Comparison of ENCODE assay signal across 8 cellular contexts in genomic region chr2:131092409-131093065, GRCh38. TPM values are rescaled to one million over a fixed set of nuclear protein-coding genes. Genes with fewer than 3 reads are reported as not detected.
DNase-seq lines count a peak whose midpoint lies in the region; ATAC-seq, FAIRE-seq and TF ChIP-seq lines count a peak whose summit lies in the region.

No MANE protein-coding gene starts in this region.

- peaks cover 23% of the 10 kb centered on the region for H3K36me3 ChIP-seq in ectodermal cell (ENCODE audit: control insufficient read depth, insufficient read depth, low read length)

- H3K27me3 Mint-ChIP-seq in neural crest cell (ENCODE audit: low read depth), result no peaks in the 10 kb centered on the region

- H3K36me3 Mint-ChIP-seq in neural crest cell (ENCODE audit: low read depth), result peaks cover 9% of the 10 kb centered on the region

- H3K9me3 Mint-ChIP-seq in neural crest cell, result no peaks in the 10 kb centered on the region

- H3K27ac ChIP-seq in ectodermal cell (ENCODE audit: insufficient read depth, low read depth, low read length, poor library complexity, severe bottlenecking), result peak overlapping the region; percentile 97

- peak; percentile 21 for FAIRE-seq in RCC 7860 (lab: Jason Lieb, UNC)

- H3K4me3 ChIP-seq in GM12875 (ENCODE audit: low read depth, low read length), result peak overlapping the region; percentile 68
- peak overlapping the region; percentile 59 for H3K4me3 ChIP-seq in ectodermal cell (ENCODE audit: insufficient read depth, low read depth, low read length)

- peaks cover 14% of the 10 kb centered on the region for H3K4me1 Mint-ChIP-seq in neural crest cell

- peak overlapping the region; percentile 91 for H3K4me3 Mint-ChIP-seq in neural crest cell

- ATAC-seq in HG03025 (IDR thresholded peaks at IDR 0.05; ENCODE audit: low FRiP score, unreplicated experiment), result no peak
- no peak for ATAC-seq in HG03095 (IDR thresholded peaks at IDR 0.05; ENCODE audit: unreplicated experiment)

- DNase-seq in RCC 7860 (ENCODE audit: low spot score), result no peak
- DNase-seq in neural crest cell (ENCODE audit: low read depth, low spot score), result no peak
- no peak for DNase-seq in NCI-H2171 treated with DMSO at 0.1 percent for 48 hours (lab: John Stamatoyannopoulos, UW)
- DNase-seq in cerebellum (ENCODE audit: low spot score), result no peak

- H3K9me3 ChIP-seq in ectodermal cell (ENCODE audit: control insufficient read depth, low read length), result no peaks in the 10 kb centered on the region

- H3K27ac Mint-ChIP-seq in neural crest cell (ENCODE audit: unreplicated experiment), result peak overlapping the region; percentile 62

- TF ChIP-seq CTCF in GM12875 (IDR thresholded peaks at IDR 0.05; ENCODE audit: borderline replicate concordance, insufficient read depth, low read depth, low read length) (no peak), neural crest cell (conservative IDR thresholded peaks at IDR 0.05) (no peak)

- no peaks in the 10 kb centered on the region for H3K27me3 ChIP-seq in ectodermal cell (ENCODE audit: control insufficient read depth, insufficient read depth, low read length, poor library complexity, severe bottlenecking)

- WGBS in ectodermal cell, 2 experiments, result 2 to 3% methylated on average over 34 to 36 of the region's 36 CpGs

- no peaks in the 10 kb centered on the region for H3K4me1 ChIP-seq in ectodermal cell (ENCODE audit: control insufficient read depth, insufficient read depth, low read length)

RNA-seq across cellular contexts. Expression of gene FAM168B, which starts 0.7 kb away (rescaled TPM):
- polyA plus RNA-seq in ectodermal cell (2013, experiment 1 of 4), result 72.2 TPM
- 69.3 TPM for polyA plus RNA-seq in ectodermal cell (2013, experiment 2 of 4)
- 66.3 TPM for polyA plus RNA-seq in ectodermal cell (2013, experiment 3 of 4)
- 76.0 TPM for polyA plus RNA-seq in ectodermal cell (2013, experiment 4 of 4)
- total RNA-seq in neural crest cell (154 and 159 TPM in 2 replicates), cerebellum (105 TPM)

RNA-seq across cellular contexts. Expression of gene PLEKHB2, which starts 12.6 kb away (rescaled TPM):
- polyA plus RNA-seq in ectodermal cell (2013, experiment 1 of 4), result 47.8 TPM
- 50.4 TPM for polyA plus RNA-seq in ectodermal cell (2013, experiment 2 of 4)
- 39.9 TPM for polyA plus RNA-seq in ectodermal cell (2013, experiment 3 of 4)
- 44.8 TPM for polyA plus RNA-seq in ectodermal cell (2013, experiment 4 of 4)
- total RNA-seq in neural crest cell (44.6 and 44.9 TPM in 2 replicates), cerebellum (90.0 TPM)
